ENCODE assay signal across 28 cellular contexts in genomic region chr5:7960142-7960541, GRCh38.
"Had no signal": no experiment of that assay in that cellular context is flagged by ENCODE, and none has a peak within 500 bp of the region (broad histone marks: within the 10 kb centered on the region; RNA-seq: fewer than 3 reads in every experiment).

No MANE protein-coding gene starts in this region.

- H3K9me3 ChIP-seq: ascending aorta, breast epithelium, colonic mucosa, esophagus squamous epithelium, gastroesophageal sphincter, heart right ventricle had no signal

- H3K36me3 ChIP-seq: ascending aorta, breast epithelium, cardiac muscle cell, colonic mucosa, esophagus squamous epithelium, gastroesophageal sphincter, heart right ventricle had no signal

- H2AFZ ChIP-seq: hepatocyte had no signal

- H3K27me3 Mint-ChIP-seq: activated CD4-positive, alpha-beta memory T cell treated with anti-CD3 and anti-CD28 coated beads, Interleukin-2, amount 10 ng/mL, durations not matched to agents 7 days and 5 days; activated CD4-positive, alpha-beta T cell treated with anti-CD3 and anti-CD28 coated beads, Interleukin-2, amount 10 ng/mL, durations not matched to agents 24 days and 14 days; activated naive CD4-positive, alpha-beta T cell treated with anti-CD3 and anti-CD28 coated beads, Interleukin-2, amount 10 ng/mL, durations not matched to agents 7 days and 5 days; activated naive CD8-positive, alpha-beta T cell treated with anti-CD3 and anti-CD28 coated beads, Interleukin-2, amount 10 ng/mL, durations not matched to agents 7 days and 5 days; brain had no signal

- H3K4me1 ChIP-seq: ascending aorta, breast epithelium, colonic mucosa, esophagus squamous epithelium, gastroesophageal sphincter, heart right ventricle had no signal

- H3K4me3 Mint-ChIP-seq: activated CD4-positive, alpha-beta memory T cell treated with anti-CD3 and anti-CD28 coated beads, Interleukin-2, amount 10 ng/mL, durations not matched to agents 7 days and 5 days; activated CD4-positive, alpha-beta T cell treated with anti-CD3 and anti-CD28 coated beads for 36 hours; activated CD4-positive, alpha-beta T cell treated with anti-CD3 and anti-CD28 coated beads, Interleukin-2, amount 10 ng/mL, durations not matched to agents 24 days and 14 days; activated naive CD4-positive, alpha-beta T cell treated with anti-CD3 and anti-CD28 coated beads, Interleukin-2, amount 10 ng/mL, durations not matched to agents 7 days and 5 days; activated naive CD8-positive, alpha-beta T cell treated with anti-CD3 and anti-CD28 coated beads, Interleukin-2, amount 10 ng/mL, durations not matched to agents 7 days and 5 days; activated T-cell treated with anti-CD3 and anti-CD28 coated beads, Interleukin-2, amount 50 U/mL, for 24 hours; activated T-cell treated with anti-CD3 and anti-CD28 coated beads, Interleukin-2, amount 50 U/mL, for 72 hours; brain had no signal

- DNase-seq: activated CD4-positive, alpha-beta memory T cell treated with anti-CD3 and anti-CD28 coated beads, Interleukin-2, amount 10 ng/mL, durations not matched to agents 7 days and 5 days; activated CD4-positive, alpha-beta T cell treated with anti-CD3 and anti-CD28 coated beads for 36 hours; activated CD4-positive, alpha-beta T cell treated with anti-CD3 and anti-CD28 coated beads, Interleukin-2, amount 10 ng/mL, durations not matched to agents 24 days and 14 days; activated CD4-positive, CD25-positive, alpha-beta regulatory T cell; activated CD4-positive, CD25-positive, alpha-beta regulatory T cell treated with anti-CD3 and anti-CD28 coated beads, Interleukin-2, amount 50 U/mL, for 72 hours; activated CD8-positive, alpha-beta memory T cell treated with anti-CD3 and anti-CD28 coated beads, Interleukin-2, amount 50 U/mL, for 48 hours; activated gamma-delta T cell; activated naive CD4-positive, alpha-beta T cell; activated naive CD4-positive, alpha-beta T cell treated with anti-CD3 and anti-CD28 coated beads, Interleukin-2, amount 10 ng/mL, durations not matched to agents 7 days and 5 days; activated naive CD8-positive, alpha-beta T cell treated with anti-CD3 and anti-CD28 coated beads, Interleukin-2, amount 10 ng/mL, durations not matched to agents 7 days and 5 days; activated T-cell treated with anti-CD3 and anti-CD28 coated beads for 4 hours; activated T-cell treated with anti-CD3 and anti-CD28 coated beads, Interleukin-2, amount 50 U/mL, for 24 hours; activated T-cell treated with anti-CD3 and anti-CD28 coated beads, Interleukin-2, amount 50 U/mL, for 72 hours; central memory CD4-positive, alpha-beta T cell; cerebellar nuclear complex; colonic mucosa; effector CD8-positive, alpha-beta T cell; esophagus squamous epithelium; foreskin melanocyte; heart right ventricle had no signal

- H3K79me2 ChIP-seq: hepatocyte had no signal

- H3K4me2 ChIP-seq: hepatocyte had no signal

- H3K4me3 ChIP-seq: ascending aorta, breast epithelium, cardiac muscle cell, colonic mucosa, esophagus squamous epithelium, gastroesophageal sphincter, heart right ventricle, hepatocyte had no signal

- H3K9me3 Mint-ChIP-seq: activated CD4-positive, alpha-beta memory T cell treated with anti-CD3 and anti-CD28 coated beads, Interleukin-2, amount 10 ng/mL, durations not matched to agents 7 days and 5 days; activated CD4-positive, alpha-beta T cell treated with anti-CD3 and anti-CD28 coated beads, Interleukin-2, amount 10 ng/mL, durations not matched to agents 24 days and 14 days; activated naive CD4-positive, alpha-beta T cell treated with anti-CD3 and anti-CD28 coated beads, Interleukin-2, amount 10 ng/mL, durations not matched to agents 7 days and 5 days; activated naive CD4-positive, alpha-beta T cell treated with anti-CD3 and anti-CD28 coated beads, Interleukin-2, amount 50 U/mL, for 72 hours; activated naive CD8-positive, alpha-beta T cell treated with anti-CD3 and anti-CD28 coated beads, Interleukin-2, amount 10 ng/mL, durations not matched to agents 7 days and 5 days; activated T-cell treated with anti-CD3 and anti-CD28 coated beads, Interleukin-2, amount 50 U/mL, for 24 hours had no signal

- H3K27ac Mint-ChIP-seq: activated CD4-positive, alpha-beta memory T cell treated with anti-CD3 and anti-CD28 coated beads, Interleukin-2, amount 10 ng/mL, durations not matched to agents 7 days and 5 days; activated CD4-positive, alpha-beta T cell treated with anti-CD3 and anti-CD28 coated beads for 36 hours; activated CD4-positive, alpha-beta T cell treated with anti-CD3 and anti-CD28 coated beads, Interleukin-2, amount 10 ng/mL, durations not matched to agents 24 days and 14 days; activated naive CD4-positive, alpha-beta T cell treated with anti-CD3 and anti-CD28 coated beads, Interleukin-2, amount 10 ng/mL, durations not matched to agents 7 days and 5 days; activated naive CD4-positive, alpha-beta T cell treated with anti-CD3 and anti-CD28 coated beads, Interleukin-2, amount 50 U/mL, for 72 hours; activated naive CD8-positive, alpha-beta T cell treated with anti-CD3 and anti-CD28 coated beads, Interleukin-2, amount 10 ng/mL, durations not matched to agents 7 days and 5 days; activated T-cell treated with anti-CD3 and anti-CD28 coated beads, Interleukin-2, amount 50 U/mL, for 24 hours; activated T-cell treated with anti-CD3 and anti-CD28 coated beads, Interleukin-2, amount 50 U/mL, for 72 hours; brain had no signal

- ATAC-seq: activated CD4-positive, alpha-beta T cell treated with anti-CD3 and anti-CD28 coated beads for 36 hours; activated naive CD4-positive, alpha-beta T cell treated with anti-CD3 and anti-CD28 coated beads, Interleukin-2, amount 50 U/mL, for 72 hours; activated T-cell treated with anti-CD3 and anti-CD28 coated beads, Interleukin-2, amount 50 U/mL, for 72 hours; gastroesophageal sphincter; heart right ventricle had no signal

- H3K36me3 Mint-ChIP-seq: activated naive CD4-positive, alpha-beta T cell treated with anti-CD3 and anti-CD28 coated beads, Interleukin-2, amount 10 ng/mL, durations not matched to agents 7 days and 5 days; activated naive CD4-positive, alpha-beta T cell treated with anti-CD3 and anti-CD28 coated beads, Interleukin-2, amount 50 U/mL, for 72 hours; activated naive CD8-positive, alpha-beta T cell treated with anti-CD3 and anti-CD28 coated beads, Interleukin-2, amount 10 ng/mL, durations not matched to agents 7 days and 5 days; brain had no signal

- H3K27ac ChIP-seq: ascending aorta, breast epithelium, cardiac muscle cell, colonic mucosa, epithelial cell of prostate, esophagus squamous epithelium, gastroesophageal sphincter, heart right ventricle, hepatocyte had no signal

- H3K27me3 ChIP-seq: ascending aorta, breast epithelium, cardiac muscle cell, colonic mucosa, esophagus squamous epithelium, gastroesophageal sphincter, heart right ventricle, hepatocyte had no signal

- H3K4me1 Mint-ChIP-seq: activated CD4-positive, alpha-beta memory T cell treated with anti-CD3 and anti-CD28 coated beads, Interleukin-2, amount 10 ng/mL, durations not matched to agents 7 days and 5 days; activated CD4-positive, alpha-beta T cell treated with anti-CD3 and anti-CD28 coated beads for 36 hours; activated CD4-positive, alpha-beta T cell treated with anti-CD3 and anti-CD28 coated beads, Interleukin-2, amount 10 ng/mL, durations not matched to agents 24 days and 14 days; activated naive CD4-positive, alpha-beta T cell treated with anti-CD3 and anti-CD28 coated beads, Interleukin-2, amount 10 ng/mL, durations not matched to agents 7 days and 5 days; activated naive CD8-positive, alpha-beta T cell treated with anti-CD3 and anti-CD28 coated beads, Interleukin-2, amount 10 ng/mL, durations not matched to agents 7 days and 5 days; brain had no signal
